9 cellular contexts compared by ENCODE assay signal in the genomic region with DNA sequence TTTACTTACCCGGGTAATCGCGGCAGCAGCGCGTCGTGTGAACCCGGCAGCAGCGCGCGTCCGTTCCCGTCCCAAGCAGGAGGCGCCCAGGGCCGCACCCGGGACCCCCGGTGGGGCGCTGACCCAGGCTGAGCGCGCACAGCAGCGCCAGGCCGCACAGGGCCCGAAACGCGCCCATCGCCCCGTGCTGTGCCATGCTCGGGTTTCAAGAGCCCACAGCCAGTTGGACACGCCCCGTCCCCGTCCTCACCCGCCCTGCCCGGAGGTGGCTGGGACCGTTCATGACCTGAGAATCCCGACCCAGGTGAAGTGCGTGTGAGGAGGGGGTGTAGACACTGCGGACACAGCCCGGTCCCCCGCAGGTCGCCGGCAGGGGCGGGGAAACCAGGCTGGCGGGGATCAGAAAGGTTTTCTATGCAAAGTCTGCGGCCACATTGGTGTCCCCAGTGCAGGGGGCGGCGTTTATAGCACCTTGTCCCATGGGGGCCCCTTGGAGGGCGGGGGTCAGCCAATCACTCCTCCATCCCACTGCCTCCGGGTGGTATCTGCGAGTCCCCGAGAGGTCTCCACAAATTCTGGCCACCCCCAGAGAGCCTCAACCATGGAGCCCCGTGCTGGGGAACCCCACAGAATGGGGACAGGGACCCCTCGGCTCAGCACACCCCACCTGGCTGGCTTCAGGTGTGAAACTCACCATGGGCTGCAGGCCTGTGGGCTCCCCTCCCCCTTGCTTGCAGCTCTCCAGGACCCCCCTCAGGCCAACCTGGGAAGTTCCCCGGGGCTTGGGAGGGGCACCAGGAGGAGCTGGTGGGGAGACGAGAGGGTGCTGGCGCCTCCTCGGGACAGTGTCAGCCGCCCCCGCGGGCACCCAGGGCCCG. TPM values are rescaled to one million over a fixed set of nuclear protein-coding genes. Genes with fewer than 3 reads are reported as not detected.
DNase-seq lines count a peak whose midpoint lies in the region; ATAC-seq and TF ChIP-seq lines count a peak whose summit lies in the region.
"Had no signal": no experiment of that assay in that cellular context is flagged by ENCODE, and none has a peak within 500 bp of the region (broad histone marks: within the 10 kb centered on the region; RNA-seq: fewer than 3 reads in every experiment).

Gene TNFRSF18, minus strand, starts transcription at position 217 of the 878 bp plus-strand sequence. Its CDS starts 21 bp downstream, at position 196.

- peaks cover 29% of the 10 kb centered on the region for H3K4me1 ChIP-seq in Karpas-422 (ENCODE audit: low read length)
- H3K4me1 ChIP-seq in left lung, result peaks cover 7 to 33% of the 10 kb centered on the region in 2 donors
- peaks cover 43% of the 10 kb centered on the region for H3K4me1 ChIP-seq in vagina

- H3K27ac Mint-ChIP-seq in CD4-positive, alpha-beta T cell, result no peak within 1 kb of the TSS

- no peaks in the 10 kb centered on the region for H3K9me2 ChIP-seq in Karpas-422 (replicated peaks; ENCODE audit: insufficient read depth, low read length)

- peak in 4 of 10 experiments; percentile 11 to 53 (median 34) for DNase-seq in CD4-positive, alpha-beta T cell
- DNase-seq in Karpas-422, result peak; percentile 71
- peak; percentile 44 for DNase-seq in activated naive CD4-positive, alpha-beta T cell treated with anti-CD3 and anti-CD28 coated beads, Interleukin-2, amount 50 U/mL, for 16 hours
- DNase-seq in left lung, result peak in 1 of 2 donors; percentile 86
- DNase-seq in vagina (ENCODE audit: extremely low spot score in 2 of 2), result no peak
- no peak for DNase-seq in KG1 (lab: John Stamatoyannopoulos, UW)

- H3K9me3 ChIP-seq in CD4-positive, alpha-beta T cell (ENCODE audit: control insufficient read depth, low read length), result no peaks in the 10 kb centered on the region
- H3K9me3 ChIP-seq in Karpas-422 (ENCODE audit: low read length) (no peaks in the 10 kb centered on the region), left lung (no peaks in the 10 kb centered on the region), vagina (no peaks in the 10 kb centered on the region)

- no peak for TF ChIP-seq POLR2A in vagina (IDR thresholded peaks at IDR 0.05)

- peak within 1 kb of the TSS; percentile 35; the same call in 1 of the 2 replicates for H3K9ac ChIP-seq in Karpas-422 (ENCODE audit: low read length)

- CTCF ChIA-PET in CD4-positive, alpha-beta T cell (lab: Charles Lee), result no interaction called here

- H3K27ac ChIP-seq in CD4-positive, alpha-beta T cell (ENCODE audit: low read depth, low read length), result no peak within 1 kb of the TSS
- H3K27ac ChIP-seq in Karpas-422 (ENCODE audit: low read length) (no peak within 1 kb of the TSS), left lung (no peak within 1 kb of the TSS), vagina (peak within 1 kb of the TSS; percentile 48)

- H4K20me1 ChIP-seq in Karpas-422 (ENCODE audit: insufficient read depth, low read depth, low read length), result peaks cover 18% of the 10 kb centered on the region; the same call in 1 of the 2 replicates

- H2AFZ ChIP-seq in Karpas-422 (ENCODE audit: low read length), result peak within 1 kb of the TSS; percentile 30; the same call in 1 of the 2 replicates

- H3K36me3 ChIP-seq in Karpas-422 (ENCODE audit: insufficient read depth, low read length) (no peaks in the 10 kb centered on the region), left lung (no peaks in the 10 kb centered on the region), vagina (no peaks in the 10 kb centered on the region)

- peak within 1 kb of the TSS; percentile 69 for H3K4me3 Mint-ChIP-seq in CD4-positive, alpha-beta T cell
- H3K4me3 Mint-ChIP-seq: brain had no signal

- POLR2A ChIA-PET in CD4-positive, alpha-beta T cell (lab: Charles Lee), result interaction anchor here (1.0 to 1.8 kb wide), 4 partner anchors 10 to 49 kb away, joined by 3 to 9 read pairs (median 6); partner anchors contain the start of genes B3GALT6 and SDF4

- intact Hi-C loops in CD4-positive, alpha-beta T cell (cut with DNase I, micrococcal nuclease), result loop anchor here in 1 of 2 experiments (5.0 kb wide), 1 partner anchor 49 kb away; no protein-coding TSS in a partner anchor
- intact Hi-C loops in left lung (cut with DNase I) (no loop called here), vagina (cut with DNase I) (no loop called here)

- no peak for ATAC-seq in CD4-positive, alpha-beta T cell (ENCODE audit: poor library complexity)
- ATAC-seq in left lung (peak; percentile 67), GM19452 (IDR thresholded peaks at IDR 0.05; ENCODE audit: unreplicated experiment) (no peak), HG03196 (IDR thresholded peaks at IDR 0.05; ENCODE audit: unreplicated experiment) (no peak)

- peak within 1 kb of the TSS; percentile 70 for H3K4me2 ChIP-seq in Karpas-422 (ENCODE audit: low read depth, low read length, poor library complexity, severe bottlenecking)

- no peaks in the 10 kb centered on the region for H3K27me3 Mint-ChIP-seq in CD4-positive, alpha-beta T cell

- no peaks in the 10 kb centered on the region for H3K79me2 ChIP-seq in Karpas-422 (ENCODE audit: low read length)

- H3K4me1 Mint-ChIP-seq in CD4-positive, alpha-beta T cell (ENCODE audit: low read depth), result peaks cover 19% of the 10 kb centered on the region

- H3K27me3 ChIP-seq in CD4-positive, alpha-beta T cell (ENCODE audit: control insufficient read depth, insufficient read depth, low read length), result no peaks in the 10 kb centered on the region
- no peaks in the 10 kb centered on the region for H3K27me3 ChIP-seq in Karpas-422 (ENCODE audit: low read length)
- peaks cover 18 to 73% of the 10 kb centered on the region in 2 donors for H3K27me3 ChIP-seq in left lung
- no peaks in the 10 kb centered on the region for H3K27me3 ChIP-seq in vagina

- H3K4me3 ChIP-seq in Karpas-422 (ENCODE audit: low read length) (peak within 1 kb of the TSS; percentile 53), left lung (peak within 1 kb of the TSS in 1 of 2 donors; percentile 10), vagina (peak within 1 kb of the TSS; percentile 34 to 38)

- H3K36me3 Mint-ChIP-seq in CD4-positive, alpha-beta T cell (ENCODE audit: low read depth), result no peaks in the 10 kb centered on the region
- H3K36me3 Mint-ChIP-seq: brain had no signal

- H3K9me3 Mint-ChIP-seq in CD4-positive, alpha-beta T cell, result no peaks in the 10 kb centered on the region
- H3K9me3 Mint-ChIP-seq: brain had no signal

- no peak for TF ChIP-seq CTCF in CD4-positive, alpha-beta T cell (IDR thresholded peaks at IDR 0.05)
- no peak for TF ChIP-seq CTCF in left lung (IDR thresholded peaks at IDR 0.05)
- no peak for TF ChIP-seq CTCF in vagina (IDR thresholded peaks at IDR 0.05)

RNA-seq across cellular contexts. Expression of gene TNFRSF18, which starts in this region (rescaled TPM):
- total RNA-seq in CD4-positive, alpha-beta T cell, result 10 to 100 TPM; 14.8 to 17.8 TPM
- 0.30 and 0.90 TPM in 2 replicates for total RNA-seq in Karpas-422 (2014; rRNA removed; shearing (Covaris generic); ENCODE audit: low replicate concordance)
- total RNA-seq in left lung (1 to 10 TPM; 1.1 to 1.3 TPM), vagina (4.4 TPM)

Comparison
In these comparisons a context has a peak if more than half of its experiments do, and no peak if none do; other contexts are left out.
1. Peak in DNase-seq, H3K4me3 ChIP-seq, H3K9ac ChIP-seq and H3K4me2 ChIP-seq in Karpas-422; RNA of the gene not detected or under 1 TPM.